Comparison of ENCODE assay signal across 1 cellular context in the genomic region with DNA sequence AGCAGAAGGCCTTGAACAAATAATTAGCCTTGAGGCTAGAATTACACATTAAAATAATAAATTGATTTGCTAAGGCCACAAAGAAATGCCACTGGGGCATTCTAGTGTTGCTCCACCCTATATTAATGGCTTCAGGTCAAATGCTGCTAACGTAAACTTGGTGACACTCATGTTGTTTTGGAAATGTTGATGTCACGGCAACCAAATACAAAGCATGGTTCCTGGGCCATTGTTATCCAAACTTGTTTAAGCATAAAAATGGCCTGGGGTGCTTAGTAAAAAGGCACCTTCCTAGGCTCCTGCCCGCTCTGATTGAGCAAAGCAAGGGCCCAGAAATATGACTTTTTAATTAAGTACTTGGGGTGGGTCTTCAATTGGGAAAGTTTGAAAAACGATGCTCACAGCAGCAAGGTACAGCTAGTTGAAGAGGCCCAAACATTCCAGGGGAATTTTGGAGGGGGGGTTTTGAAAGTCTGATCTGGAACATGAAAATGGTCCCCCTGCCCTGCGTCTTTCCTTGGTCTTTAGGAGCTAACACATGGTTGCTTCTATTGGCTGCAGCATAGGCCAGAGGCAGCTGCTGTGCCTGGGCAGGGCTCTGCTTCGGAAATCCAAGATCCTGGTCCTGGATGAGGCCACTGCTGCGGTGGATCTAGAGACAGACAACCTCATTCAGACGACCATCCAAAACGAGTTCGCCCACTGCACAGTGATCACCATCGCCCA.
TF ChIP-seq lines count a peak whose summit lies in the region.

No MANE protein-coding gene starts in this region.

TF ChIP-seq in GM23338, 12 proteins besides CTCF, POLR2A, EP300 and RAD21 (continued from another document):
- TF ChIP-seq, protein P1, sequence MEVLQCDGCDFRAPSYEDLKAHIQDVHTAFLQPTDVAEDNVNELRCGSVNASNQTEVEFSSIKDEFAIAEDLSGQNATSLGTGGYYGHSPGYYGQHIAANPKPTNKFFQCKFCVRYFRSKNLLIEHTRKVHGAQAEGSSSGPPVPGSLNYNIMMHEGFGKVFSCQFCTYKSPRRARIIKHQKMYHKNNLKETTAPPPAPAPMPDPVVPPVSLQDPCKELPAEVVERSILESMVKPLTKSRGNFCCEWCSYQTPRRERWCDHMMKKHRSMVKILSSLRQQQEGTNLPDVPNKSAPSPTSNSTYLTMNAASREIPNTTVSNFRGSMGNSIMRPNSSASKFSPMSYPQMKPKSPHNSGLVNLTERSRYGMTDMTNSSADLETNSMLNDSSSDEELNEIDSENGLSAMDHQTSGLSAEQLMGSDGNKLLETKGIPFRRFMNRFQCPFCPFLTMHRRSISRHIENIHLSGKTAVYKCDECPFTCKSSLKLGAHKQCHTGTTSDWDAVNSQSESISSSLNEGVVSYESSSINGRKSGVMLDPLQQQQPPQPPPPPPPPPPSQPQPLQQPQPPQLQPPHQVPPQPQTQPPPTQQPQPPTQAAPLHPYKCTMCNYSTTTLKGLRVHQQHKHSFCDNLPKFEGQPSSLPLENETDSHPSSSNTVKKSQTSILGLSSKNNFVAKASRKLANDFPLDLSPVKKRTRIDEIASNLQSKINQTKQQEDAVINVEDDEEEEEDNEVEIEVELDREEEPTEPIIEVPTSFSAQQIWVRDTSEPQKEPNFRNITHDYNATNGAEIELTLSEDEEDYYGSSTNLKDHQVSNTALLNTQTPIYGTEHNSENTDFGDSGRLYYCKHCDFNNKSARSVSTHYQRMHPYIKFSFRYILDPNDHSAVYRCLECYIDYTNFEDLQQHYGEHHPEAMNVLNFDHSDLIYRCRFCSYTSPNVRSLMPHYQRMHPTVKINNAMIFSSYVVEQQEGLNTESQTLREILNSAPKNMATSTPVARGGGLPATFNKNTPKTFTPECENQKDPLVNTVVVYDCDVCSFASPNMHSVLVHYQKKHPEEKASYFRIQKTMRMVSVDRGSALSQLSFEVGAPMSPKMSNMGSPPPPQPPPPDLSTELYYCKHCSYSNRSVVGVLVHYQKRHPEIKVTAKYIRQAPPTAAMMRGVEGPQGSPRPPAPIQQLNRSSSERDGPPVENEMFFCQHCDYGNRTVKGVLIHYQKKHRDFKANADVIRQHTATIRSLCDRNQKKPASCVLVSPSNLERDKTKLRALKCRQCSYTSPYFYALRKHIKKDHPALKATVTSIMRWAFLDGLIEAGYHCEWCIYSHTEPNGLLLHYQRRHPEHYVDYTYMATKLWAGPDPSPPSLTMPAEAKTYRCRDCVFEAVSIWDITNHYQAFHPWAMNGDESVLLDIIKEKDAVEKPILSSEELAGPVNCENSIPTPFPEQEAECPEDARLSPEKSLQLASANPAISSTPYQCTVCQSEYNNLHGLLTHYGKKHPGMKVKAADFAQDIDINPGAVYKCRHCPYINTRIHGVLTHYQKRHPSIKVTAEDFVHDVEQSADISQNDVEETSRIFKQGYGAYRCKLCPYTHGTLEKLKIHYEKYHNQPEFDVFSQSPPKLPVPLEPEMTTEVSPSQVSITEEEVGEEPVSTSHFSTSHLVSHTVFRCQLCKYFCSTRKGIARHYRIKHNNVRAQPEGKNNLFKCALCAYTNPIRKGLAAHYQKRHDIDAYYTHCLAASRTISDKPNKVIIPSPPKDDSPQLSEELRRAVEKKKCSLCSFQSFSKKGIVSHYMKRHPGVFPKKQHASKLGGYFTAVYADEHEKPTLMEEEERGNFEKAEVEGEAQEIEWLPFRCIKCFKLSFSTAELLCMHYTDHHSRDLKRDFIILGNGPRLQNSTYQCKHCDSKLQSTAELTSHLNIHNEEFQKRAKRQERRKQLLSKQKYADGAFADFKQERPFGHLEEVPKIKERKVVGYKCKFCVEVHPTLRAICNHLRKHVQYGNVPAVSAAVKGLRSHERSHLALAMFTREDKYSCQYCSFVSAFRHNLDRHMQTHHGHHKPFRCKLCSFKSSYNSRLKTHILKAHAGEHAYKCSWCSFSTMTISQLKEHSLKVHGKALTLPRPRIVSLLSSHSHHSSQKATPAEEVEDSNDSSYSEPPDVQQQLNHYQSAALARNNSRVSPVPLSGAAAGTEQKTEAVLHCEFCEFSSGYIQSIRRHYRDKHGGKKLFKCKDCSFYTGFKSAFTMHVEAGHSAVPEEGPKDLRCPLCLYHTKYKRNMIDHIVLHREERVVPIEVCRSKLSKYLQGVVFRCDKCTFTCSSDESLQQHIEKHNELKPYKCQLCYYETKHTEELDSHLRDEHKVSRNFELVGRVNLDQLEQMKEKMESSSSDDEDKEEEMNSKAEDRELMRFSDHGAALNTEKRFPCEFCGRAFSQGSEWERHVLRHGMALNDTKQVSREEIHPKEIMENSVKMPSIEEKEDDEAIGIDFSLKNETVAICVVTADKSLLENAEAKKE (CRISPR knock-in tag; IDR thresholded peaks at IDR 0.05) = no peak
- TF ChIP-seq ZNF331 (CRISPR knock-in tag; IDR thresholded peaks at IDR 0.05; ENCODE audit: low read depth) = no peak
- no peak for TF ChIP-seq EZH2 (IDR thresholded peaks at IDR 0.05; ENCODE audit: low read depth, unreplicated experiment)
- TF ChIP-seq, protein P2, sequence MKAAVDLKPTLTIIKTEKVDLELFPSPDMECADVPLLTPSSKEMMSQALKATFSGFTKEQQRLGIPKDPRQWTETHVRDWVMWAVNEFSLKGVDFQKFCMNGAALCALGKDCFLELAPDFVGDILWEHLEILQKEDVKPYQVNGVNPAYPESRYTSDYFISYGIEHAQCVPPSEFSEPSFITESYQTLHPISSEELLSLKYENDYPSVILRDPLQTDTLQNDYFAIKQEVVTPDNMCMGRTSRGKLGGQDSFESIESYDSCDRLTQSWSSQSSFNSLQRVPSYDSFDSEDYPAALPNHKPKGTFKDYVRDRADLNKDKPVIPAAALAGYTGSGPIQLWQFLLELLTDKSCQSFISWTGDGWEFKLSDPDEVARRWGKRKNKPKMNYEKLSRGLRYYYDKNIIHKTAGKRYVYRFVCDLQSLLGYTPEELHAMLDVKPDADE (IDR thresholded peaks at IDR 0.05) = no peak
- TF ChIP-seq EZH2phosphoT487 (IDR thresholded peaks at IDR 0.05; ENCODE audit: unreplicated experiment) = no peak
- no peak for TF ChIP-seq REST (IDR thresholded peaks at IDR 0.05; ENCODE audit: unreplicated experiment)
- no peak for TF ChIP-seq JUNB (IDR thresholded peaks at IDR 0.05; ENCODE audit: unreplicated experiment)
